24 cellular contexts compared by ENCODE assay signal in the genomic region with DNA sequence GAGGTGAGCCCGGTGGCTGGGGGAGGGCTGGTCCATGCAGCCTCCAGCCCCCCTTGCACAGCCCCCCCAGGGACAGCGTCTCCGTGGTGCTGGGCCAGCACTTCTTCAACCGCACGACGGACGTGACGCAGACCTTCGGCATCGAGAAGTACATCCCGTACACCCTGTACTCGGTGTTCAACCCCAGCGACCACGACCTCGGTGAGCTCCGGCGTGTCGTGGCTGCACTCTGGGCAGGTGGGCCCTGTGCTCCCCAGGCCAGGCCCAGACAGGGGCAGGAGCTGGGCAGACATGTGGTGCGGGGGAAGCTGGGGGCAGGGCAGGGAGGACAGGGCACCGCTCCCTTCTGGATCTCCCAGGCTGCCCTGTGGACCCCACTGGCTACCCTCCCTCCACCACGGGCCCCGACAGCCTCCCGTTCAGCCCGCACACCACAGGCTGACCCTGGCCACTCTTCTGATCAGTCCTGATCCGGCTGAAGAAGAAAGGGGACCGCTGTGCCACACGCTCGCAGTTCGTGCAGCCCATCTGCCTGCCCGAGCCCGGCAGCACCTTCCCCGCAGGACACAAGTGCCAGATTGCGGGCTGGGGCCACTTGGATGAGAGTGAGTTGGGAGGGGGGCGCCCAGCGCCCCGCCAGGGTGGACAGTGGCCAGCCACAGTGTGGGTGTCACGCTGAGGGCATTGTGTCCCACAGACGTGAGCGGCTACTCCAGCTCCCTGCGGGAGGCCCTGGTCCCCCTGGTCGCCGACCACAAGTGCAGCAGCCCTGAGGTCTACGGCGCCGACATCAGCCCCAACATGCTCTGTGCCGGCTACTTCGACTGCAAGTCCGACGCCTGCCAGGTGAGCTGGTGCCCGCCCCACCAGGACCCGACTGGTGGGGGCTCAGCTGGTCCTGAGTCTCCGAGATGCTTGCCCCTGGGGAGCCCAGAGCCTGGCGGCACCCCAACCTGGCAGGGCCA. TPM values are rescaled to one million over a fixed set of nuclear protein-coding genes. Genes with fewer than 3 reads are reported as not detected.
"Had no signal": no experiment of that assay in that cellular context is flagged by ENCODE, and none has a peak within 500 bp of the region (broad histone marks: within the 10 kb centered on the region; RNA-seq: fewer than 3 reads in every experiment).

No MANE protein-coding gene starts in this region.

- H3K9me3 ChIP-seq: MG63, SJCRH30, SK-N-SH had no signal

- H3K27ac ChIP-seq: cardiac muscle cell, SJCRH30, VCaP had no signal

- H3K4me2 ChIP-seq: SK-N-SH had no signal

- H3K4me3 ChIP-seq: cardiac muscle cell, MG63, SJCRH30 had no signal

- ATAC-seq: activated T-cell treated with anti-CD3 and anti-CD28 coated beads, Interleukin-2, amount 50 U/mL, for 4 hours; activated T-helper 17 cell treated with anti-CD3 and anti-CD28 coated beads, Interleukin-2, amount 50 U/mL, for 72 hours had no signal

- DNase-seq: activated CD4-positive, alpha-beta memory T cell treated with anti-CD3 and anti-CD28 coated beads for 36 hours; activated CD4-positive, alpha-beta T cell treated with anti-CD3 and anti-CD28 coated beads, Interleukin-2, amount 10 ng/mL, durations not matched to agents 7 days and 5 days; activated CD4-positive, CD25-positive, alpha-beta regulatory T cell; activated CD8-positive, alpha-beta memory T cell treated with anti-CD3 and anti-CD28 coated beads for 24 hours; activated gamma-delta T cell; activated naive CD4-positive, alpha-beta T cell treated with anti-CD3 and anti-CD28 coated beads for 36 hours; activated T-cell treated with anti-CD3 and anti-CD28 coated beads, Interleukin-2, amount 50 U/mL, for 4 hours; amygdala; MG63; MV-4-11; NCI-H1105; NCI-H1436; NCI-H1694 treated with DMSO at 0.1 percent for 48 hours; NCI-H2081; NCI-H446; NCI-H524; SJCRH30; SK-N-SH; T-helper 1 cell had no signal

- H3K9ac ChIP-seq: SK-N-SH had no signal

- H3K27me3 ChIP-seq: cardiac muscle cell, MG63, SJCRH30 had no signal

- H3K36me3 ChIP-seq: cardiac muscle cell, MG63, SJCRH30 had no signal

RNA-seq across cellular contexts. Expression of a gene that starts 5.9 kb away (rescaled TPM):
- total RNA-seq: activated CD4-positive, alpha-beta memory T cell treated with anti-CD3 and anti-CD28 coated beads for 36 hours; activated naive CD4-positive, alpha-beta T cell treated with anti-CD3 and anti-CD28 coated beads for 36 hours; activated T-helper 17 cell treated with anti-CD3 and anti-CD28 coated beads, Interleukin-2, amount 50 U/mL, for 72 hours; T-helper 2 cell treated with Interferon-gamma antibody and Interleukin-4, amounts not matched to agents 100 ng/mL and 5 ng/mL, for 36 hours had no signal

RNA-seq across cellular contexts. Expression of a gene that starts 15.4 kb away (rescaled TPM):
- total RNA-seq: activated CD4-positive, alpha-beta memory T cell treated with anti-CD3 and anti-CD28 coated beads for 36 hours; activated CD4-positive, alpha-beta T cell treated with anti-CD3 and anti-CD28 coated beads, Interleukin-2, amount 10 ng/mL, durations not matched to agents 7 days and 5 days; activated naive CD4-positive, alpha-beta T cell treated with anti-CD3 and anti-CD28 coated beads for 36 hours; activated T-cell treated with anti-CD3 and anti-CD28 coated beads, Interleukin-2, amount 50 U/mL, for 4 hours; activated T-helper 17 cell treated with anti-CD3 and anti-CD28 coated beads, Interleukin-2, amount 50 U/mL, for 72 hours; astrocyte; T-helper 2 cell treated with Interferon-gamma antibody and Interleukin-4, amounts not matched to agents 100 ng/mL and 5 ng/mL, for 36 hours had no signal
- polyA plus RNA-seq: SK-N-SH had no signal
